8 cellular contexts compared by ENCODE assay signal in the genomic region with DNA sequence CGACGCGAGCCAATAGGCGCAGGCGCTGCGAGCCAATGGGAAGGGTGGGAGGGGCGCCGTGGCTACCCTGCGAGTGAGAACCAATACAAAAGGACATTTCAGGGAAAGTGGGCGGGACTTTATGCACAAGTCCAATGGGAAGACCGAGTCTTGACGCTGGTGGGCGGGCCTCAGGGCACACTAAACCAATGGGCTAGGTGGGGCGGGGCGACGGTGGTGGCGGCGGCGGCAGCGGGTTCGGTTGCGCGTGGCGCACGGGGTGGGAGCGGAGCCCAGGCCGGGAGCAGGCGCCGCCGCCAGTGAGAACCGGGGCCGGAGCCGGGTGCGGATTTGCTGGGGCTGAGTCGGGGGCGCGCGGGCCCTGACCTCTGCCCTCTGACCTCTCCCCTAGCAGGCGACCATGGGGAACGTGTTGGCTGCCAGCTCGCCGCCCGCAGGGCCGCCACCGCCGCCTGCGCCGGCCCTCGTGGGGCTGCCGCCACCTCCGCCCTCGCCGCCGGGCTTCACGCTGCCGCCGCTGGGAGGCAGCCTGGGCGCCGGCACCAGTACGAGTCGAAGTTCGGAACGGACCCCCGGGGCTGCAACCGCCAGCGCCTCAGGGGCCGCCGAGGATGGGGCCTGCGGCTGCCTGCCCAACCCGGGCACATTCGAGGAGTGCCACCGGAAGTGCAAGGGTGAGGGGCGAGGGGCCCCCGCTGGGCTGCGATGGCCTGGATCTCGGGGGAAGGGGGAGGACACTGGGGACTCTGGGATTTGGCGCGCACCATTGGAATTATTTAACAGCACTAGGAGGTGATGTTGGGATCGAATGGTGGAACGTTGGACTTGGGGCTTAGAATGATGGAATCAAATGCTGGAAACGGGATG. TPM values are rescaled to one million over a fixed set of nuclear protein-coding genes. Genes with fewer than 3 reads are reported as not detected.
A peak's percentile ranks its signal among the peaks of the same experiment; 100 is the strongest.
DNase-seq lines count a peak whose midpoint lies in the region; ATAC-seq and TF ChIP-seq lines count a peak whose summit lies in the region.

TOMM40 (plus strand) TSS at position 239 of the 867 bp plus-strand sequence; CDS start at position 401, 162 bp downstream.

- H3K4me3 ChIP-seq in Peyer's patch (peak within 1 kb of the TSS; percentile 87 to 100 (median 95)), iPS-15b (ENCODE audit: low read depth, low read length) (peak within 1 kb of the TSS; percentile 96)

- H3K27ac ChIP-seq in Peyer's patch (peak within 1 kb of the TSS; percentile 90 to 98 (median 94)), angular gyrus (ENCODE audit: low read depth, low read length) (peak within 1 kb of the TSS; percentile 92)

- ATAC-seq in GM18508 (IDR thresholded peaks at IDR 0.05; ENCODE audit: insufficient read depth, unreplicated experiment) (peak; percentile 38), HG03520 (IDR thresholded peaks at IDR 0.05; ENCODE audit: unreplicated experiment) (peak; percentile 56), GM18873 (IDR thresholded peaks at IDR 0.05; ENCODE audit: low FRiP score, unreplicated experiment) (no peak)

- H3K4me1 ChIP-seq in Peyer's patch (peaks cover 0 to 23% (median 8%) of the 10 kb centered on the region in 4 donors), iPS-15b (ENCODE audit: control insufficient read depth, insufficient read depth, low read length) (peaks cover 4% of the 10 kb centered on the region)

- DNase-seq in ACHN: peak; percentile 98
- DNase-seq in Peyer's patch: peak; percentile 100
- DNase-seq in stimulated activated CD4-positive, alpha-beta T cell treated with anti-CD3 and anti-CD28 coated beads, Interleukin-12 subunit alpha, Interleukin-12 subunit beta, amount 100 ng/mL, for 4 hours: peak; percentile 36

- in situ Hi-C loops in ACHN (cut with HindIII; ENCODE audit: low pct_ligation_motif_present, low pct_unique_long_range_greater_than_20kb, low sequenced_read_pairs): no loop called here

- peaks cover 0 to 60% (median 0%) of the 10 kb centered on the region in 3 donors for H3K36me3 ChIP-seq in Peyer's patch
- H3K36me3 ChIP-seq in iPS-15b (ENCODE audit: control insufficient read depth, insufficient read depth, low read length): peaks cover 58% of the 10 kb centered on the region

- H3K9me3 ChIP-seq in Peyer's patch (no peaks in the 10 kb centered on the region), iPS-15b (ENCODE audit: control insufficient read depth, insufficient read depth, low read length) (no peaks in the 10 kb centered on the region)

- TF ChIP-seq CTCF in Peyer's patch (IDR thresholded peaks at IDR 0.05): no peak

- peak; percentile 36 to 45 for TF ChIP-seq POLR2A in Peyer's patch (IDR thresholded peaks at IDR 0.05)

- peak within 1 kb of the TSS; percentile 82 for H3K9ac ChIP-seq in iPS-15b (ENCODE audit: low read depth, low read length)

- H3K27me3 ChIP-seq in Peyer's patch: no peaks in the 10 kb centered on the region
- H3K27me3 ChIP-seq in iPS-15b (ENCODE audit: control insufficient read depth, insufficient read depth, low read length): no peaks in the 10 kb centered on the region

RNA-seq across cellular contexts. Expression of gene TOMM40, which starts in this region (rescaled TPM):
- total RNA-seq in Peyer's patch: 10 to 100 TPM; 32.6 to 45.7 (median 37.5) TPM

Comparison
In these comparisons a context has a peak if more than half of its experiments do, and no peak if none do; other contexts are left out.
1. DNase-seq: peak in every context shown above with its lines; median percentile 100 in Peyer's patch; 98 in ACHN; 36 in stimulated activated CD4-positive, alpha-beta T cell treated with anti-CD3 and anti-CD28 coated beads, Interleukin-12 subunit alpha, Interleukin-12 subunit beta, amount 100 ng/mL, for 4 hours.